27 cellular contexts compared by ENCODE assay signal in genomic region chr6:169665289-169665688, GRCh38. TPM values are rescaled to one million over a fixed set of nuclear protein-coding genes. Genes with fewer than 3 reads are reported as not detected.
DNase-seq lines count a peak whose midpoint lies in the region; ATAC-seq and TF ChIP-seq lines count a peak whose summit lies in the region.
"Had no signal": no experiment of that assay in that cellular context is flagged by ENCODE, and none has a peak within 500 bp of the region (broad histone marks: within the 10 kb centered on the region; RNA-seq: fewer than 3 reads in every experiment).

No MANE protein-coding gene starts in this region.

- no peak for DNase-seq in activated CD8-positive, alpha-beta T cell treated with anti-CD3 and anti-CD28 coated beads, Interleukin-2, amount 10 ng/mL, durations not matched to agents 7 days and 5 days
- DNase-seq in activated CD8-positive, alpha-beta T cell treated with anti-CD3 and anti-CD28 coated beads for 36 hours = no peak
- DNase-seq in NCI-H2107 (lab: John Stamatoyannopoulos, UW) (peak; percentile 37), RWPE2 (ENCODE audit: low spot score) (no peak), body of pancreas (no peak), activated T-cell treated with anti-CD3 and anti-CD28 coated beads for 4 hours (no peak), HUDEP-2 (lab: John Stamatoyannopoulos, UW; ENCODE audit: unreplicated experiment in 76 of 76) (no peak)
- DNase-seq: ACHN; activated CD4-positive, alpha-beta T cell treated with anti-CD3 and anti-CD28 coated beads for 48 hours; activated CD8-positive, alpha-beta memory T cell treated with anti-CD3 and anti-CD28 coated beads, Interleukin-2, amount 10 ng/mL, durations not matched to agents 7 days and 5 days; activated naive CD4-positive, alpha-beta T cell treated with anti-CD3 and anti-CD28 coated beads for 36 hours; Caco-2; effector memory CD8-positive, alpha-beta T cell; H9; NCI-H446; pancreas; right cardiac atrium; RPMI8226; spleen; stimulated activated CD4-positive, alpha-beta T cell treated with anti-CD3 and anti-CD28 coated beads, Interleukin-2, amount 100 ng/mL, for 48 hours; T-helper 2 cell had no signal

- no peaks in the 10 kb centered on the region for H3K9me3 ChIP-seq in RWPE2 (ENCODE audit: severe bottlenecking)
- no peaks in the 10 kb centered on the region for H3K9me3 ChIP-seq in body of pancreas
- H3K9me3 ChIP-seq: BLaER1, breast epithelium, Caco-2, pancreas, spleen had no signal

- CTCF ChIA-PET in activated CD8-positive, alpha-beta T cell treated with anti-CD3 and anti-CD28 coated beads, Interleukin-2, amount 10 ng/mL, durations not matched to agents 7 days and 5 days (lab: Charles Lee) = no interaction called here
- CTCF ChIA-PET in activated CD8-positive, alpha-beta T cell treated with anti-CD3 and anti-CD28 coated beads for 36 hours (lab: Charles Lee) = interaction anchor here (1.0 kb wide), 1 partner anchor 166 kb away, joined by 3 read pairs; no protein-coding TSS in a partner anchor

- POLR2A ChIA-PET in activated CD8-positive, alpha-beta T cell treated with anti-CD3 and anti-CD28 coated beads, Interleukin-2, amount 10 ng/mL, durations not matched to agents 7 days and 5 days (lab: Charles Lee) = interaction anchor here (0.5 kb wide), 1 partner anchor 718 kb away, joined by 3 read pairs; no protein-coding TSS in a partner anchor
- POLR2A ChIA-PET in activated CD8-positive, alpha-beta T cell treated with anti-CD3 and anti-CD28 coated beads for 36 hours (lab: Charles Lee) = interaction anchor here (0.7 kb wide), 1 partner anchor 12 kb away, joined by 3 read pairs; no protein-coding TSS in a partner anchor

- H3K4me3 ChIP-seq in RWPE2 (ENCODE audit: severe bottlenecking) (no peak overlapping the region), body of pancreas (no peak overlapping the region)
- H3K4me3 ChIP-seq: BLaER1, breast epithelium, pancreas, SK-N-MC, spleen had no signal

- ATAC-seq in activated CD8-positive, alpha-beta T cell treated with anti-CD3 and anti-CD28 coated beads, Interleukin-2, amount 10 ng/mL, durations not matched to agents 7 days and 5 days = no peak
- ATAC-seq in activated CD8-positive, alpha-beta T cell treated with anti-CD3 and anti-CD28 coated beads for 36 hours = no peak
- ATAC-seq in RWPE2 (ENCODE audit: low read depth) (peak; percentile 45; the same call in 1 of the 3 replicates), body of pancreas (no peak)
- ATAC-seq: activated CD8-positive, alpha-beta memory T cell treated with anti-CD3 and anti-CD28 coated beads, Interleukin-2, amount 10 ng/mL, durations not matched to agents 7 days and 5 days; effector memory CD8-positive, alpha-beta T cell; natural killer cell treated with Interleukin-12 subunit alpha and Interleukin-12 subunit beta and Interleukin-15 and Interleukin-18, amount 100 ng/mL, for 72 hours; right cardiac atrium; stimulated activated effector memory CD8-positive, alpha-beta T cell treated with anti-CD3 and anti-CD28 coated beads, Interleukin-12 subunit alpha, Interleukin-12 subunit beta, amount 100 ng/mL, for 72 hours had no signal

- H3K36me3 Mint-ChIP-seq in activated CD8-positive, alpha-beta T cell treated with anti-CD3 and anti-CD28 coated beads, Interleukin-2, amount 10 ng/mL, durations not matched to agents 7 days and 5 days (ENCODE audit: low read depth) = peaks cover 7% of the 10 kb centered on the region
- peaks cover 37% of the 10 kb centered on the region for H3K36me3 Mint-ChIP-seq in activated CD8-positive, alpha-beta T cell treated with anti-CD3 and anti-CD28 coated beads for 36 hours (ENCODE audit: low read depth)

- WGBS in body of pancreas, 2 donors = 81 to 85% methylated on average over 9 of the region's 9 CpGs

- no peak for TF ChIP-seq CTCF in activated CD8-positive, alpha-beta T cell treated with anti-CD3 and anti-CD28 coated beads for 36 hours (IDR thresholded peaks at IDR 0.05)
- TF ChIP-seq CTCF in RWPE2 (IDR thresholded peaks at IDR 0.05; ENCODE audit: poor library complexity, severe bottlenecking) (no peak), body of pancreas (IDR thresholded peaks at IDR 0.05) (no peak)

- H3K27me3 Mint-ChIP-seq in activated CD8-positive, alpha-beta T cell treated with anti-CD3 and anti-CD28 coated beads, Interleukin-2, amount 10 ng/mL, durations not matched to agents 7 days and 5 days (ENCODE audit: low read depth) = no peaks in the 10 kb centered on the region
- no peaks in the 10 kb centered on the region for H3K27me3 Mint-ChIP-seq in activated CD8-positive, alpha-beta T cell treated with anti-CD3 and anti-CD28 coated beads for 36 hours
- H3K27me3 Mint-ChIP-seq: activated CD8-positive, alpha-beta memory T cell treated with anti-CD3 and anti-CD28 coated beads, Interleukin-2, amount 10 ng/mL, durations not matched to agents 7 days and 5 days; effector memory CD8-positive, alpha-beta T cell; natural killer cell treated with Interleukin-12 subunit alpha and Interleukin-12 subunit beta and Interleukin-15 and Interleukin-18, amount 100 ng/mL, for 72 hours had no signal

- no peaks in the 10 kb centered on the region for H3K27me3 ChIP-seq in RWPE2 (ENCODE audit: insufficient read depth, poor library complexity, severe bottlenecking)
- no peaks in the 10 kb centered on the region for H3K27me3 ChIP-seq in body of pancreas
- H3K27me3 ChIP-seq: BLaER1, breast epithelium, pancreas, spleen had no signal

- H3K4me1 Mint-ChIP-seq in activated CD8-positive, alpha-beta T cell treated with anti-CD3 and anti-CD28 coated beads, Interleukin-2, amount 10 ng/mL, durations not matched to agents 7 days and 5 days (ENCODE audit: low read depth) = peaks cover 10% of the 10 kb centered on the region
- peaks cover 4% of the 10 kb centered on the region for H3K4me1 Mint-ChIP-seq in activated CD8-positive, alpha-beta T cell treated with anti-CD3 and anti-CD28 coated beads for 36 hours (ENCODE audit: low read depth)
- H3K4me1 Mint-ChIP-seq: stimulated activated effector memory CD8-positive, alpha-beta T cell treated with anti-CD3 and anti-CD28 coated beads, Interleukin-12 subunit alpha, Interleukin-12 subunit beta, amount 100 ng/mL, for 72 hours had no signal

- intact Hi-C loops in activated CD8-positive, alpha-beta T cell treated with anti-CD3 and anti-CD28 coated beads for 36 hours (cut with micrococcal nuclease) = no loop called here
- intact Hi-C loops in body of pancreas (cut with DNase I) = no loop called here

- H3K4me1 ChIP-seq in RWPE2 (ENCODE audit: insufficient read depth, poor library complexity, severe bottlenecking) = no peaks in the 10 kb centered on the region
- H3K4me1 ChIP-seq in body of pancreas = no peaks in the 10 kb centered on the region
- H3K4me1 ChIP-seq: breast epithelium, Caco-2, pancreas had no signal

- H3K9me3 Mint-ChIP-seq in activated CD8-positive, alpha-beta T cell treated with anti-CD3 and anti-CD28 coated beads, Interleukin-2, amount 10 ng/mL, durations not matched to agents 7 days and 5 days (ENCODE audit: insufficient read depth) = no peaks in the 10 kb centered on the region
- no peaks in the 10 kb centered on the region for H3K9me3 Mint-ChIP-seq in activated CD8-positive, alpha-beta T cell treated with anti-CD3 and anti-CD28 coated beads for 36 hours
- H3K9me3 Mint-ChIP-seq: activated naive CD4-positive, alpha-beta T cell treated with anti-CD3 and anti-CD28 coated beads for 36 hours; effector memory CD8-positive, alpha-beta T cell; H9; natural killer cell treated with Interleukin-12 subunit alpha and Interleukin-12 subunit beta and Interleukin-15 and Interleukin-18, amount 100 ng/mL, for 72 hours; stimulated activated effector memory CD8-positive, alpha-beta T cell treated with anti-CD3 and anti-CD28 coated beads, Interleukin-12 subunit alpha, Interleukin-12 subunit beta, amount 100 ng/mL, for 72 hours had no signal

- H3K27ac Mint-ChIP-seq in activated CD8-positive, alpha-beta T cell treated with anti-CD3 and anti-CD28 coated beads, Interleukin-2, amount 10 ng/mL, durations not matched to agents 7 days and 5 days = peak overlapping the region; percentile 67
- H3K27ac Mint-ChIP-seq in activated CD8-positive, alpha-beta T cell treated with anti-CD3 and anti-CD28 coated beads for 36 hours = no peak overlapping the region
- H3K27ac Mint-ChIP-seq: activated CD8-positive, alpha-beta memory T cell treated with anti-CD3 and anti-CD28 coated beads, Interleukin-2, amount 10 ng/mL, durations not matched to agents 7 days and 5 days; activated naive CD4-positive, alpha-beta T cell treated with anti-CD3 and anti-CD28 coated beads for 36 hours; effector memory CD8-positive, alpha-beta T cell; natural killer cell treated with Interleukin-12 subunit alpha and Interleukin-12 subunit beta and Interleukin-15 and Interleukin-18, amount 100 ng/mL, for 72 hours; stimulated activated effector memory CD8-positive, alpha-beta T cell treated with anti-CD3 and anti-CD28 coated beads, Interleukin-12 subunit alpha, Interleukin-12 subunit beta, amount 100 ng/mL, for 72 hours had no signal

- no peak overlapping the region for H3K4me3 Mint-ChIP-seq in activated CD8-positive, alpha-beta T cell treated with anti-CD3 and anti-CD28 coated beads, Interleukin-2, amount 10 ng/mL, durations not matched to agents 7 days and 5 days
- H3K4me3 Mint-ChIP-seq in activated CD8-positive, alpha-beta T cell treated with anti-CD3 and anti-CD28 coated beads for 36 hours = no peak overlapping the region
- H3K4me3 Mint-ChIP-seq: activated CD8-positive, alpha-beta memory T cell treated with anti-CD3 and anti-CD28 coated beads, Interleukin-2, amount 10 ng/mL, durations not matched to agents 7 days and 5 days; activated naive CD4-positive, alpha-beta T cell treated with anti-CD3 and anti-CD28 coated beads for 36 hours; effector memory CD8-positive, alpha-beta T cell; H9; natural killer cell treated with Interleukin-12 subunit alpha and Interleukin-12 subunit beta and Interleukin-15 and Interleukin-18, amount 100 ng/mL, for 72 hours; stimulated activated effector memory CD8-positive, alpha-beta T cell treated with anti-CD3 and anti-CD28 coated beads, Interleukin-12 subunit alpha, Interleukin-12 subunit beta, amount 100 ng/mL, for 72 hours had no signal

- H3K27ac ChIP-seq in RWPE2 (ENCODE audit: poor library complexity, severe bottlenecking) (no peak overlapping the region), body of pancreas (no peak overlapping the region)
- H3K27ac ChIP-seq: BLaER1, breast epithelium, HL-60, pancreas, SK-N-MC, spleen had no signal

- H3K36me3 ChIP-seq in RWPE2 (ENCODE audit: low read depth) (peaks cover 57% of the 10 kb centered on the region), body of pancreas (replicated peaks in 1 of 2; ENCODE audit: insufficient read depth in 1 of 2, low read depth in 2 of 2) (peaks cover 0 to 4% of the 10 kb centered on the region in 2 donors)
- H3K36me3 ChIP-seq: breast epithelium had no signal

- TF ChIP-seq POLR2A in body of pancreas (IDR thresholded peaks at IDR 0.05) = no peak

RNA-seq across cellular contexts. Expression of gene WDR27, which starts 36.5 kb away (rescaled TPM):
- 10 to 100 TPM; 22.9 to 25.3 TPM for total RNA-seq in activated CD8-positive, alpha-beta T cell treated with anti-CD3 and anti-CD28 coated beads, Interleukin-2, amount 10 ng/mL, durations not matched to agents 7 days and 5 days
- 10 to 100 TPM; 48.8 to 49.6 TPM for total RNA-seq in activated CD8-positive, alpha-beta T cell treated with anti-CD3 and anti-CD28 coated beads for 36 hours
- 10 to 100 TPM; 38.2 to 38.7 TPM for total RNA-seq in body of pancreas

RNA-seq across cellular contexts. Expression of gene C6orf120, which starts 36.6 kb away (rescaled TPM):
- total RNA-seq in activated CD8-positive, alpha-beta T cell treated with anti-CD3 and anti-CD28 coated beads, Interleukin-2, amount 10 ng/mL, durations not matched to agents 7 days and 5 days = 10 to 100 TPM; 17.4 to 18.3 TPM
- 10 to 100 TPM; 14.2 to 16.3 TPM for total RNA-seq in activated CD8-positive, alpha-beta T cell treated with anti-CD3 and anti-CD28 coated beads for 36 hours
- 10 to 100 TPM; 12.2 to 21.3 TPM for total RNA-seq in body of pancreas

RNA-seq across cellular contexts. Expression of gene PHF10, which starts 59.0 kb away (rescaled TPM):
- total RNA-seq in activated CD8-positive, alpha-beta T cell treated with anti-CD3 and anti-CD28 coated beads, Interleukin-2, amount 10 ng/mL, durations not matched to agents 7 days and 5 days = 10 to 100 TPM; 49.0 to 50.5 TPM
- 10 to 100 TPM; 79.1 to 79.7 TPM for total RNA-seq in activated CD8-positive, alpha-beta T cell treated with anti-CD3 and anti-CD28 coated beads for 36 hours
- total RNA-seq in body of pancreas = 10 to 100 TPM; 27.8 to 33.0 TPM
